ENCODE assay signal across 1 cellular context in the genomic region with DNA sequence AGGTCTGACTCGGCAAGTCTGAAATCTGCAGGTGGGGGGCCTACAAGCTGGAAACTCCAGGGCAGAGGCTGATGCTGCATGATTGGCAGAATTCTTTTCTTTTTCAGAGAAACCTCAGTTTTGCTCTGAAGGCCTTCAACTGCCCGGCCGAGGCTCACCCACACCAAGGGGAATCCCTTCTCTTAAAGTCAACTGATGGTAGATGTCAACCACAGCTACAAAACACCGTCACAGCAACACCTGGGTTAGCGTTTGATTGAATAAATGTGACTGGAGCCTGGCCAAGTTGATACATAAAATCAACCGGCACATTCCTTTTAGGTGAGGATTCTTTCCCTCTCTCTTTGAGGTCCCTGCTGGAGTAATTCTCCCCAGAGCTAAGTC.
TF ChIP-seq lines count a peak whose summit lies in the region.

No MANE protein-coding gene starts in this region.

TF ChIP-seq in GM23338, 12 proteins besides CTCF, POLR2A, EP300 and RAD21:
- TF ChIP-seq, protein P1, sequence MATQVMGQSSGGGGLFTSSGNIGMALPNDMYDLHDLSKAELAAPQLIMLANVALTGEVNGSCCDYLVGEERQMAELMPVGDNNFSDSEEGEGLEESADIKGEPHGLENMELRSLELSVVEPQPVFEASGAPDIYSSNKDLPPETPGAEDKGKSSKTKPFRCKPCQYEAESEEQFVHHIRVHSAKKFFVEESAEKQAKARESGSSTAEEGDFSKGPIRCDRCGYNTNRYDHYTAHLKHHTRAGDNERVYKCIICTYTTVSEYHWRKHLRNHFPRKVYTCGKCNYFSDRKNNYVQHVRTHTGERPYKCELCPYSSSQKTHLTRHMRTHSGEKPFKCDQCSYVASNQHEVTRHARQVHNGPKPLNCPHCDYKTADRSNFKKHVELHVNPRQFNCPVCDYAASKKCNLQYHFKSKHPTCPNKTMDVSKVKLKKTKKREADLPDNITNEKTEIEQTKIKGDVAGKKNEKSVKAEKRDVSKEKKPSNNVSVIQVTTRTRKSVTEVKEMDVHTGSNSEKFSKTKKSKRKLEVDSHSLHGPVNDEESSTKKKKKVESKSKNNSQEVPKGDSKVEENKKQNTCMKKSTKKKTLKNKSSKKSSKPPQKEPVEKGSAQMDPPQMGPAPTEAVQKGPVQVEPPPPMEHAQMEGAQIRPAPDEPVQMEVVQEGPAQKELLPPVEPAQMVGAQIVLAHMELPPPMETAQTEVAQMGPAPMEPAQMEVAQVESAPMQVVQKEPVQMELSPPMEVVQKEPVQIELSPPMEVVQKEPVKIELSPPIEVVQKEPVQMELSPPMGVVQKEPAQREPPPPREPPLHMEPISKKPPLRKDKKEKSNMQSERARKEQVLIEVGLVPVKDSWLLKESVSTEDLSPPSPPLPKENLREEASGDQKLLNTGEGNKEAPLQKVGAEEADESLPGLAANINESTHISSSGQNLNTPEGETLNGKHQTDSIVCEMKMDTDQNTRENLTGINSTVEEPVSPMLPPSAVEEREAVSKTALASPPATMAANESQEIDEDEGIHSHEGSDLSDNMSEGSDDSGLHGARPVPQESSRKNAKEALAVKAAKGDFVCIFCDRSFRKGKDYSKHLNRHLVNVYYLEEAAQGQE (IDR thresholded peaks at IDR 0.05; ENCODE audit: unreplicated experiment), result no peak
- TF ChIP-seq STAT1 (IDR thresholded peaks at IDR 0.05; ENCODE audit: unreplicated experiment) (no peak), NANOG (IDR thresholded peaks at IDR 0.05; ENCODE audit: borderline replicate concordance) (no peak), EZH2 (IDR thresholded peaks at IDR 0.05; ENCODE audit: low read depth, unreplicated experiment) (no peak), ZNF331 (CRISPR knock-in tag; IDR thresholded peaks at IDR 0.05; ENCODE audit: low read depth) (no peak), JUNB (IDR thresholded peaks at IDR 0.05; ENCODE audit: unreplicated experiment) (no peak), CREB1 (CRISPR knock-in tag; IDR thresholded peaks at IDR 0.05; ENCODE audit: low read depth) (no peak), ZNF114 (CRISPR knock-in tag; IDR thresholded peaks at IDR 0.05) (no peak)
